In genomic region chr3:123028233-123028828, GRCh38 we compare ENCODE assay signal across 8 cellular contexts. TPM values are rescaled to one million over a fixed set of nuclear protein-coding genes. Genes with fewer than 3 reads are reported as not detected.
DNase-seq lines count a peak whose midpoint lies in the region; ATAC-seq and TF ChIP-seq lines count a peak whose summit lies in the region.

No MANE protein-coding gene starts in this region.

- peaks cover 86% of the 10 kb centered on the region for H3K27me3 ChIP-seq in DOHH2 (ENCODE audit: control insufficient read depth, low read length)
- H3K27me3 ChIP-seq in OCI-LY1 (ENCODE audit: insufficient read depth, low read length): peaks cover 9% of the 10 kb centered on the region; the same call in 1 of the 2 replicates
- H3K27me3 ChIP-seq in right cardiac atrium (ENCODE audit: control insufficient read depth, insufficient read depth): no peaks in the 10 kb centered on the region
- H3K27me3 ChIP-seq in prostate gland (replicated peaks; ENCODE audit: insufficient read depth): no peaks in the 10 kb centered on the region

- H3K79me2 ChIP-seq in DOHH2 (ENCODE audit: control insufficient read depth, low read length): no peaks in the 10 kb centered on the region
- H3K79me2 ChIP-seq in OCI-LY1 (ENCODE audit: insufficient read depth, low read length): no peaks in the 10 kb centered on the region

- H4K20me1 ChIP-seq in DOHH2 (ENCODE audit: control insufficient read depth, insufficient read depth, low read depth, low read length) (no peaks in the 10 kb centered on the region), OCI-LY1 (ENCODE audit: insufficient read depth, low read length) (no peaks in the 10 kb centered on the region)

- H3K27ac ChIP-seq in DOHH2 (ENCODE audit: low read depth, low read length) (no peak overlapping the region), OCI-LY1 (ENCODE audit: low read depth, low read length, poor library complexity, severe bottlenecking) (no peak overlapping the region), right cardiac atrium (ENCODE audit: low read length) (no peak overlapping the region), prostate gland (no peak overlapping the region)

- ATAC-seq in right cardiac atrium: peak; percentile 44 to 63
- ATAC-seq in HG03159 (IDR thresholded peaks at IDR 0.05; ENCODE audit: unreplicated experiment): no peak
- ATAC-seq in GM21737 (IDR thresholded peaks at IDR 0.05; ENCODE audit: unreplicated experiment): no peak

- peak; percentile 41 for TF ChIP-seq CTCF in DOHH2 (IDR thresholded peaks at IDR 0.05; ENCODE audit: low read depth, low read length, poor library complexity, severe bottlenecking)
- peak; percentile 53 for TF ChIP-seq CTCF in OCI-LY1 (IDR thresholded peaks at IDR 0.05; ENCODE audit: low read length)
- TF ChIP-seq CTCF in astrocyte of the cerebellum (IDR thresholded peaks at IDR 0.05; ENCODE audit: low read depth, low read length, missing control alignments): peak; percentile 60
- peak in 2 of 4 experiments; percentile 51 to 60 for TF ChIP-seq CTCF in prostate gland (IDR thresholded peaks at IDR 0.05)

- no peak for TF ChIP-seq POLR2A in prostate gland (IDR thresholded peaks at IDR 0.05)

- no peak overlapping the region; the same call in 1 of the 2 replicates for H3K9ac ChIP-seq in OCI-LY1 (ENCODE audit: low read length)

- H3F3A ChIP-seq in DOHH2 (ENCODE audit: control insufficient read depth, insufficient read depth) (no peaks in the 10 kb centered on the region), OCI-LY1 (ENCODE audit: insufficient read depth, low read length) (no peaks in the 10 kb centered on the region)

- H2AFZ ChIP-seq in OCI-LY1 (ENCODE audit: low read length): no peak overlapping the region

- H3K9me2 ChIP-seq in DOHH2 (replicated peaks; ENCODE audit: control insufficient read depth, low read length) (no peaks in the 10 kb centered on the region), OCI-LY1 (ENCODE audit: low read depth, low read length) (no peaks in the 10 kb centered on the region)

- H3K4me2 ChIP-seq in DOHH2 (ENCODE audit: low read length): peak overlapping the region; percentile 70
- peak overlapping the region; percentile 73 for H3K4me2 ChIP-seq in OCI-LY1 (ENCODE audit: low read length)

- H3K36me3 ChIP-seq in DOHH2 (ENCODE audit: control insufficient read depth, low read length) (no peaks in the 10 kb centered on the region), OCI-LY1 (ENCODE audit: insufficient read depth, low read length) (no peaks in the 10 kb centered on the region), prostate gland (no peaks in the 10 kb centered on the region)

- H3K4me3 ChIP-seq in DOHH2 (ENCODE audit: low read length) (peak overlapping the region; percentile 64), OCI-LY1 (ENCODE audit: low read depth, low read length, poor library complexity, severe bottlenecking) (peak overlapping the region; percentile 51), astrocyte of the cerebellum (ENCODE audit: low read depth, low read length) (peak overlapping the region; percentile 34), right cardiac atrium (ENCODE audit: low read length) (peak overlapping the region; percentile 74), prostate gland (peak overlapping the region; percentile 26 to 45)

- H3K4me1 ChIP-seq in DOHH2 (ENCODE audit: control insufficient read depth, low read length) (peaks cover 12% of the 10 kb centered on the region), OCI-LY1 (ENCODE audit: insufficient read depth, low read length, severe bottlenecking) (peaks cover 19% of the 10 kb centered on the region), right cardiac atrium (ENCODE audit: control insufficient read depth, insufficient read depth, low read length) (peaks cover 2% of the 10 kb centered on the region), prostate gland (replicated peaks) (no peaks in the 10 kb centered on the region)

- H3K9me3 ChIP-seq in DOHH2 (ENCODE audit: control insufficient read depth, insufficient read depth, low read length): no peaks in the 10 kb centered on the region
- H3K9me3 ChIP-seq in OCI-LY1 (ENCODE audit: low read length): no peaks in the 10 kb centered on the region
- no peaks in the 10 kb centered on the region for H3K9me3 ChIP-seq in right cardiac atrium (ENCODE audit: control insufficient read depth, low read length)
- no peaks in the 10 kb centered on the region for H3K9me3 ChIP-seq in prostate gland

- intact Hi-C loops in right cardiac atrium (cut with DNase I) (loop anchor here (2.0 to 5.0 kb wide), 2 partner anchors 86 kb away; no protein-coding TSS in a partner anchor), prostate gland (cut with DNase I) (loop anchor here (5.0 to 10.0 kb wide), 4 partner anchors 86 to 1481 kb away; partner anchors contain the start of gene POLQ)

- DNase-seq in KG1 (lab: John Stamatoyannopoulos, UW) (peak; percentile 52), astrocyte of the cerebellum (ENCODE audit: low read depth) (peak; percentile 66), right cardiac atrium (peak in 2 of 3 donors; percentile 27 to 52), prostate gland (ENCODE audit: low spot score) (peak; percentile 25)

- in situ Hi-C loops in astrocyte of the cerebellum (cut with HindIII; ENCODE audit: low sequenced_read_pairs): no loop called here

- WGBS in right cardiac atrium: 2% methylated on average over 21 of the region's 21 CpGs
- 1% methylated on average over 21 of the region's 21 CpGs for WGBS in prostate gland

RNA-seq across cellular contexts. Expression of gene SEMA5B, which starts 0.8 kb away (rescaled TPM):
- total RNA-seq in right cardiac atrium: 1 to 10 TPM in 3 of 4 donors, under 1 TPM in 1; 0.72 to 4.9 (median 3.1) TPM
- polyA plus RNA-seq in right cardiac atrium: 3.3 TPM
- 1 to 10 TPM in 1 of 2 donors, under 1 TPM in 1; 0.09 to 2.9 TPM for total RNA-seq in prostate gland

RNA-seq across cellular contexts. Expression of gene PDIA5, which starts 38.5 kb away (rescaled TPM):
- total RNA-seq in right cardiac atrium (10 to 100 TPM in 2 of 4 donors, 1 to 10 TPM in 2; 8.8 to 11.1 (median 9.9) TPM), prostate gland (10 to 100 TPM; 67.9 to 75.9 TPM)
- 8.3 TPM for polyA plus RNA-seq in right cardiac atrium

Comparison
In these comparisons a context has a peak if more than half of its experiments do, and no peak if none do; other contexts are left out.
1. ATAC-seq: peak in right cardiac atrium (2 of 2); none in HG03159 (single experiment) and GM21737 (single experiment).
2. RNA of gene PDIA5, which starts 38.5 kb away (total RNA-seq): 67.9 to 75.9 TPM in prostate gland; 8.8 to 11.1 TPM in right cardiac atrium; every median in the first group is over 4 times any median in the second.
3. Peak in every context shown above with its lines, with median percentiles within 50 percentile points of each other: H3K4me3 ChIP-seq and DNase-seq.